21 cellular contexts compared by ENCODE assay signal in genomic region chr2:232584238-232584637, GRCh38. TPM values are rescaled to one million over a fixed set of nuclear protein-coding genes. Genes with fewer than 3 reads are reported as not detected.
DNase-seq lines count a peak whose midpoint lies in the region; ATAC-seq and TF ChIP-seq lines count a peak whose summit lies in the region.
"Had no signal": no experiment of that assay in that cellular context is flagged by ENCODE, and none has a peak within 500 bp of the region (broad histone marks: within the 10 kb centered on the region; RNA-seq: fewer than 3 reads in every experiment).

No MANE protein-coding gene starts in this region.

- no peaks in the 10 kb centered on the region for H3K9me3 Mint-ChIP-seq in endothelial cell (ENCODE audit: unreplicated experiment)
- H3K9me3 Mint-ChIP-seq: HFFc6 had no signal

- H3K36me3 Mint-ChIP-seq in endothelial cell (ENCODE audit: low read depth, unreplicated experiment) = peaks cover 31% of the 10 kb centered on the region

- peaks cover 27% of the 10 kb centered on the region for H3K4me1 Mint-ChIP-seq in endothelial cell (ENCODE audit: unreplicated experiment)

- H3K27me3 Mint-ChIP-seq in endothelial cell (ENCODE audit: unreplicated experiment) = peaks cover 11% of the 10 kb centered on the region
- H3K27me3 Mint-ChIP-seq: B cell had no signal

- peak overlapping the region; percentile 64 for H3K27ac Mint-ChIP-seq in endothelial cell (ENCODE audit: unreplicated experiment)
- H3K27ac Mint-ChIP-seq: B cell; CD8-positive, alpha-beta T cell; HFFc6 had no signal

- TF ChIP-seq CTCF in endothelial cell (IDR thresholded peaks at IDR 0.05; ENCODE audit: unreplicated experiment) = no peak
- no peak for TF ChIP-seq CTCF in omental fat pad (IDR thresholded peaks at IDR 0.05)

- DNase-seq in NCI-H748 (lab: John Stamatoyannopoulos, UW; ENCODE audit: unreplicated experiment) (peak; percentile 11), NCI-H748 treated with DMSO at 0.1 percent for 48 hours (lab: John Stamatoyannopoulos, UW) (no peak), DMS153 (lab: John Stamatoyannopoulos, UW) (peak; percentile 55), SHP77 (lab: John Stamatoyannopoulos, UW) (peak; percentile 67 to 85), endothelial cell (ENCODE audit: low spot score) (peak; percentile 43), omental fat pad (ENCODE audit: low spot score) (no peak), AML-193 (lab: John Stamatoyannopoulos, UW) (no peak)
- DNase-seq: 8988T; CD8-positive, alpha-beta T cell; COR-L47; DMS 273 treated with DMSO at 0.1 percent for 48 hours; DMS79; GDM1; GOT3; H7; HFFc6 had no signal

- ATAC-seq in omental fat pad (ENCODE audit: low FRiP score) (no peak), HG02642 (IDR thresholded peaks at IDR 0.05; ENCODE audit: poor library complexity, unreplicated experiment) (no peak)
- ATAC-seq: CD8-positive, alpha-beta T cell; HCT116 had no signal

- H3K4me3 Mint-ChIP-seq in endothelial cell (ENCODE audit: unreplicated experiment) = no peak overlapping the region
- H3K4me3 Mint-ChIP-seq: B cell; CD8-positive, alpha-beta T cell; HFFc6 had no signal

RNA-seq across cellular contexts. Expression of gene EIF4E2, which starts 33.7 kb away (rescaled TPM):
- total RNA-seq in endothelial cell (ENCODE audit: unreplicated experiment) = 94.8 TPM
- 10 to 100 TPM; 32.2 to 45.4 (median 37.8) TPM for total RNA-seq in omental fat pad

RNA-seq across cellular contexts. Expression of gene TIGD1, which starts 33.9 kb away (rescaled TPM):
- total RNA-seq in endothelial cell (ENCODE audit: unreplicated experiment) (3.7 TPM), omental fat pad (1 to 10 TPM; 1.5 to 3.8 (median 2.4) TPM)

RNA-seq across cellular contexts. Expression of gene CHRNG, which starts 44.7 kb away (rescaled TPM):
- not detected for total RNA-seq in endothelial cell (ENCODE audit: unreplicated experiment)
- not detected for total RNA-seq in omental fat pad
- total RNA-seq: A673; B cell; CD8-positive, alpha-beta T cell; Daoy; H7; HFFc6 had no signal

RNA-seq across cellular contexts. Expression of gene EFHD1, which starts 49.2 kb away (rescaled TPM):
- 1.6 TPM for total RNA-seq in endothelial cell (ENCODE audit: unreplicated experiment)
- 10 to 100 TPM in 3 of 4 donors, 1 to 10 TPM in 1; 9.6 to 44.1 (median 18.1) TPM for total RNA-seq in omental fat pad
- total RNA-seq: B cell had no signal

RNA-seq across cellular contexts. Expression of gene CHRND, which starts 58.3 kb away (rescaled TPM):
- total RNA-seq in endothelial cell (ENCODE audit: unreplicated experiment) = not detected
- total RNA-seq in omental fat pad = not detected
- total RNA-seq: A673; B cell; CD8-positive, alpha-beta T cell; Daoy; H7; HFFc6 had no signal

Comparison
In these comparisons a context has a peak if more than half of its experiments do, and no peak if none do; other contexts are left out.
1. DNase-seq: peak in NCI-H748 (single experiment), DMS153 (single experiment), SHP77 (2 of 2) and endothelial cell (single experiment); none in NCI-H748 treated with DMSO at 0.1 percent for 48 hours (single experiment), omental fat pad (single experiment) and AML-193 (0 of 2).